In the genomic region with DNA sequence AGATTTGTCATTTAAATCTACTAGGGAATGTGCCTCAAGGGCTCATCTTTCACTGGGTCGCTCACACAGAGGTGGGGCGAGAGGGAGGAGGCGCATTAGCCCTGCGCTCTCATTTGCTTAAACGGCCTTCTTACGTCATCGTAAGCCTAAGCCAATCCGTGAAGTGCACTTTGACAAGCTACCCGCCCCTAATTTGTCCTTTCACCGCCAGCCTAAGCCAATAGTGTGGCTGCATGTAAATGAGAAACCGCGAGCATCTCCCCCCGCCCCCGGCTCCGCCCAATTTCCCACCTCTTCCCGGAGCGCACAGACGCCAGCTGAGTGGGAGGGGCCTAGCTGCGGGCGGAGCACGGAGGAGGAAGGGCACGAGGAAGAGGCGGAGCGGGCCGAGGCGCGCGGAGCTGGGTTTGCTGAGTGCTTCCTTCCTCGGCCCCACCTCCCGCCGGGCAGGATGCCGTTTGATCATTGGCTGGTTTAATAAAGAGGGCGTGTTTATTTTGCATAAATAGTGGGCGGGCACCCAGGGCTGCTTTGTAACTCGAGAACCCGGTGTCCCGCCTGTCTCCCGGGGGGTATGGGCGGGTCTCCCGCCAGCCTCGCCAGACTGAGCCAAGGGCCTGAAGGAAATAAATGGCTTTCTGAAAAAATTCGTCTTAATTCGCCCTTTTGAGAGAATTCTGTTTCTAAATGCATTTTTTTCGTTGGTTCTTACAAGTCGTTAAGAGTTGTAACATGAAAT, we compare ENCODE assay signal across 8 cellular contexts.
DNase-seq lines count a peak whose midpoint lies in the region; ATAC-seq and TF ChIP-seq lines count a peak whose summit lies in the region.

No MANE protein-coding gene starts in this region.

- H3K4me2 ChIP-seq in mesenchymal stem cell (ENCODE audit: low read length, poor library complexity, severe bottlenecking), result peak overlapping the region; percentile 59

- H3K27ac ChIP-seq in CD4-positive, alpha-beta T cell (ENCODE audit: low read depth, low read length), result no peak overlapping the region
- H3K27ac ChIP-seq in colonic mucosa (no peak overlapping the region), mesenchymal stem cell (ENCODE audit: low read length, poor library complexity, severe bottlenecking) (peak overlapping the region; percentile 45)

- H3K4me3 ChIP-seq in colonic mucosa (no peak overlapping the region), mesenchymal stem cell (ENCODE audit: insufficient read depth in 1 of 2, low read depth in 1 of 2, low read length in 2 of 2) (peak overlapping the region in 1 of 2 experiments; percentile 79)

- no peak overlapping the region for H3K14ac ChIP-seq in mesenchymal stem cell (ENCODE audit: low read length in 2 of 2)

- H3K27ac Mint-ChIP-seq in CD4-positive, alpha-beta T cell, result peak overlapping the region; percentile 78

- POLR2A ChIA-PET in CD4-positive, alpha-beta T cell (lab: Charles Lee), result interaction anchor here (1.0 to 1.7 kb wide), 2 partner anchors 1295 to 1337 kb away, joined by 3 to 4 read pairs; a partner anchor contains a TSS

- peaks cover 27% of the 10 kb centered on the region for H3K36me3 Mint-ChIP-seq in CD4-positive, alpha-beta T cell (ENCODE audit: low read depth)

- CTCF ChIA-PET in CD4-positive, alpha-beta T cell (lab: Charles Lee), result no interaction called here

- peaks cover 12% of the 10 kb centered on the region for H3K9me3 Mint-ChIP-seq in CD4-positive, alpha-beta T cell

- no peaks in the 10 kb centered on the region for H3K36me3 ChIP-seq in colonic mucosa
- H3K36me3 ChIP-seq in mesenchymal stem cell (ENCODE audit: control insufficient read depth in 1 of 2, insufficient read depth in 2 of 2, low read depth in 1 of 2, low read length in 2 of 2), result no peaks in the 10 kb centered on the region

- H2BK12ac ChIP-seq in mesenchymal stem cell (ENCODE audit: low read length in 2 of 2), result no peak overlapping the region

- H3K23ac ChIP-seq in mesenchymal stem cell (ENCODE audit: low read length in 2 of 2), result no peak overlapping the region

- H3K27me3 Mint-ChIP-seq in CD4-positive, alpha-beta T cell, result peaks cover 29% of the 10 kb centered on the region

- H3K27me3 ChIP-seq in CD4-positive, alpha-beta T cell (ENCODE audit: control insufficient read depth, insufficient read depth, low read length), result peaks cover 98% of the 10 kb centered on the region
- H3K27me3 ChIP-seq in colonic mucosa (peaks cover 65% of the 10 kb centered on the region), mesenchymal stem cell (ENCODE audit: control insufficient read depth in 1 of 2, insufficient read depth in 1 of 2, low read length in 2 of 2) (peaks cover 0 to 45% of the 10 kb centered on the region in 2 experiments)

- H3K9ac ChIP-seq in colonic mucosa (ENCODE audit: low read depth in 2 of 2, low read length in 2 of 2) (no peak overlapping the region), mesenchymal stem cell (ENCODE audit: low read length) (peak overlapping the region; percentile 81)

- TF ChIP-seq CTCF in CD4-positive, alpha-beta T cell (IDR thresholded peaks at IDR 0.05), result no peak
- TF ChIP-seq CTCF in colonic mucosa (IDR thresholded peaks at IDR 0.05), result no peak

- H3K4me1 ChIP-seq in colonic mucosa (no peaks in the 10 kb centered on the region), mesenchymal stem cell (ENCODE audit: control insufficient read depth, insufficient read depth, low read depth, low read length) (peaks cover 13% of the 10 kb centered on the region)

- H3K9me3 ChIP-seq in CD4-positive, alpha-beta T cell (ENCODE audit: control insufficient read depth, low read length), result peaks cover 46% of the 10 kb centered on the region
- H3K9me3 ChIP-seq in colonic mucosa, result no peaks in the 10 kb centered on the region
- no peaks in the 10 kb centered on the region for H3K9me3 ChIP-seq in mesenchymal stem cell (ENCODE audit: control insufficient read depth, low read length)

- H2AFZ ChIP-seq in mesenchymal stem cell (ENCODE audit: low read depth, low read length), result no peak overlapping the region

- no peak overlapping the region for H3K18ac ChIP-seq in mesenchymal stem cell (ENCODE audit: low read depth in 1 of 2, low read length in 2 of 2)

- intact Hi-C loops in CD4-positive, alpha-beta T cell (cut with DNase I, micrococcal nuclease), result loop anchor here in 1 of 2 experiments (10.0 kb wide), 2 partner anchors 738 to 1002 kb away; a partner anchor contains a TSS
- intact Hi-C loops in colonic mucosa (cut with DNase I), result no loop called here

- no peak overlapping the region for H2BK15ac ChIP-seq in mesenchymal stem cell (ENCODE audit: low read depth, poor library complexity, severe bottlenecking)

- under 1% methylated on average over 35 of the region's 45 CpGs for WGBS in mesenchymal stem cell

- H4K8ac ChIP-seq in mesenchymal stem cell (ENCODE audit: low read length), result no peak overlapping the region

- peak overlapping the region; percentile 55 for H3K4me3 Mint-ChIP-seq in CD4-positive, alpha-beta T cell

- no peak overlapping the region for H4K91ac ChIP-seq in mesenchymal stem cell (ENCODE audit: low read length)

- no peak overlapping the region for H2BK5ac ChIP-seq in mesenchymal stem cell (ENCODE audit: low read depth, low read length, poor library complexity, severe bottlenecking)

- peaks cover 12% of the 10 kb centered on the region for H3K79me1 ChIP-seq in mesenchymal stem cell (replicated peaks; ENCODE audit: low read length, poor library complexity, severe bottlenecking)

- H2AK5ac ChIP-seq in mesenchymal stem cell (ENCODE audit: low read length, severe bottlenecking), result no peak overlapping the region

- H3K4me1 Mint-ChIP-seq in CD4-positive, alpha-beta T cell (ENCODE audit: low read depth), result peaks cover 24% of the 10 kb centered on the region

- H3K4ac ChIP-seq in mesenchymal stem cell (ENCODE audit: low read depth in 1 of 2, low read length in 2 of 2), result no peak overlapping the region

- ATAC-seq in CD4-positive, alpha-beta T cell (ENCODE audit: poor library complexity), result peak; percentile 86
- ATAC-seq in GM19438 (IDR thresholded peaks at IDR 0.05; ENCODE audit: low read depth, unreplicated experiment) (peak; percentile 95), HG03460 (IDR thresholded peaks at IDR 0.05; ENCODE audit: unreplicated experiment) (peak; percentile 91)

- no peak overlapping the region for H2BK120ac ChIP-seq in mesenchymal stem cell (ENCODE audit: low read depth, low read length)

- peak; percentile 26 to 70 (median 39) for DNase-seq in CD4-positive, alpha-beta T cell
- DNase-seq in NCI-H460 (ENCODE audit: extremely low read depth, low read depth) (peak; percentile 100), colonic mucosa (peak; percentile 99), mesenchymal stem cell (peak; percentile 100)
- peak; percentile 69 to 88 for DNase-seq in activated CD4-positive, alpha-beta T cell treated with anti-CD3 and anti-CD28 coated beads for 24 hours (ENCODE audit: low read depth in 2 of 2)
- peak; percentile 35 to 37 for DNase-seq in stimulated activated CD8-positive, alpha-beta memory T cell treated with anti-CD3 and anti-CD28 coated beads, Interleukin-4, amount 100 ng/mL, for 4 hours (ENCODE audit: low read depth in 2 of 2, low spot score in 1 of 2)

Comparison
In these comparisons a context has a peak if more than half of its experiments do, and no peak if none do; other contexts are left out.
1. DNase-seq: peak in every context shown above with its lines; median percentile 100 in NCI-H460; 100 in mesenchymal stem cell; 99 in colonic mucosa; 78 in activated CD4-positive, alpha-beta T cell treated with anti-CD3 and anti-CD28 coated beads for 24 hours; 39 in CD4-positive, alpha-beta T cell; 36 in stimulated activated CD8-positive, alpha-beta memory T cell treated with anti-CD3 and anti-CD28 coated beads, Interleukin-4, amount 100 ng/mL, for 4 hours.